In the genomic region with DNA sequence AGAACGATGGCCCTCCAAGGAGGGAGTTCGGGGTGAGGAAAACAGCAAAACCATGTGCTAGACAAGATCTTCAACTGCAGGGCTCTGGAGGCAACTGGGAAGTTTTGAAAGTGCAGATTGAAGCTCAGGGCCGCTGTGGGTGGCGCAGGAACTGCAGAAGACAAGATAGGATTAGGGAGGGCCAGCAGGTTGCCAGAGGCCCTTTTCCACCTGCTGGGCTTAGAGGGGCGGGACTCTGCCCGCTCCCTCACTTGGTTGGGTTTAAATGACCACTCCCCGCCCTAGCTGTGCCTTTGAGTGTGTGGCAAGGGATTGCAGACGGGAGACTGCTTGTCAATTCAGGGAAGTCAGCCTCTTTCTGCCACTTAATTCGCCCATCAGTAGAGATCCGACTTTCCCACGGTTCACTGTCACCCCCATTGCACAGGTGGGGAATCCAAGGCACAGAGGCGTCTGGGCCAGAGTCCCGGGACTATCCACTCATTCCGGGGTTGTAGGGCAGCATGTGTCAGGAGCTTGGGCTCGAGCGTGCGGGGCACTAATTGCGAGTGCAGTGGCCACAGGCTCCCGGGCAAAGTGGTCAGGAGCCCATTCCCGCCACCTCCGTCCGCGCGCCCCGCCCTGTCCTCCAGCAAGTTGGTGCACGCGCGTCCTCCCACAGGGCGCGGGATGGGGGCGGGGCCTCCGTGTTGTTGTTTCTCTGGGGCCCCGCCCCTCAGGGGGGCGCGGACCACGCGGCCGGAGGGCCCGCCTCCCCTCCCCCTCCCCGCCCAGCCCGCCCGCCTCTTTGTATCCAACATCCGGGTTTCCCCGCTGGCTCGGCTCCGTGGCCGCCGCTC, we compare ENCODE assay signal across 7 cellular contexts. TPM values are rescaled to one million over a fixed set of nuclear protein-coding genes. Genes with fewer than 3 reads are reported as not detected.
DNase-seq lines count a peak whose midpoint lies in the region; ATAC-seq, FAIRE-seq and TF ChIP-seq lines count a peak whose summit lies in the region.

A gene (plus strand): TSS at position 816 of the 839 bp plus-strand sequence. CDS start 433 bp downstream, outside the sequence.

- H3K4me3 ChIP-seq in HepG2 (replicated peaks in 1 of 3; ENCODE audit: insufficient read depth in 1 of 3, low read depth in 2 of 3, low read length in 3 of 3) = peak within 1 kb of the TSS; percentile 55 to 79 (median 64)

- FAIRE-seq in HepG2 (lab: Jason Lieb, UNC) = no peak

- no peaks in the 10 kb centered on the region; a peak in 1 of 5 replicates for H3K36me3 ChIP-seq in HepG2 (replicated peaks in 1 of 2; ENCODE audit: control insufficient read depth in 1 of 2, insufficient read depth in 2 of 2, low read length in 2 of 2)

- no peaks in the 10 kb centered on the region for H3K27me3 ChIP-seq in HepG2 (ENCODE audit: control insufficient read depth in 1 of 2, insufficient read depth in 2 of 2, low read length in 2 of 2)

- POLR2A ChIA-PET in HepG2 (lab: Yijun Ruan, JAX) = interaction anchor here (0.6 to 1.4 kb wide), 3 partner anchors 71 to 288 kb away, joined by 3 to 5 read pairs (median 4); a partner anchor contains a TSS

- peak within 1 kb of the TSS; percentile 97 for H3K4me2 ChIP-seq in HepG2 (ENCODE audit: low read depth, low read length)

- peaks cover 38% of the 10 kb centered on the region for H3K79me2 ChIP-seq in HepG2 (ENCODE audit: insufficient read depth, low read length)

- CTCF ChIA-PET in HepG2 (lab: Yijun Ruan, JAX; ENCODE audit: low intra/inter-chr PET ratio, low total read pairs) = no interaction called here

- H3K4me1 ChIP-seq in HepG2 (ENCODE audit: insufficient read depth, low read length) = peaks cover 30% of the 10 kb centered on the region

- DNase-seq in NCI-H524 treated with DMSO at 0.1 percent for 48 hours (lab: John Stamatoyannopoulos, UW) (peak; percentile 5), dermis blood vessel endothelial cell (peak; percentile 79), HepG2 (ENCODE audit: low spot score) (peak; percentile 65)
- DNase-seq in activated CD4-positive, alpha-beta T cell treated with anti-CD3 and anti-CD28 coated beads, Interleukin-2, amount 50 U/mL, for 4 hours = peak; percentile 58 to 61
- peak; percentile 66 for DNase-seq in stimulated activated CD4-positive, alpha-beta T cell treated with anti-CD3 and anti-CD28 coated beads, Interleukin-2, amount 100 ng/mL, for 4 hours (ENCODE audit: low read depth)

- H4K20me1 ChIP-seq in HepG2 (ENCODE audit: insufficient read depth, low read length) = peaks cover 23% of the 10 kb centered on the region

- TF ChIP-seq POLR2A in HepG2 (IDR thresholded peaks at IDR 0.05; ENCODE audit: insufficient read depth in 1 of 2, low read depth in 2 of 2, low read length in 2 of 2) = no peak; a peak in 2 of 4 replicates

- no peak within 1 kb of the TSS for H2AFZ ChIP-seq in HepG2 (ENCODE audit: low read length)

- TF ChIP-seq EP300 in HepG2 (IDR thresholded peaks at IDR 0.05; ENCODE audit: low read depth in 2 of 2, low read length in 2 of 2) = no peak
- TF ChIP-seq EP300 in HepG2 (CRISPR knock-in tag; IDR thresholded peaks at IDR 0.05; ENCODE audit: borderline replicate concordance) = no peak

- intact Hi-C loops in HepG2 (cut with micrococcal nuclease; ENCODE audit: unreplicated experiment) = no loop called here

- peak within 1 kb of the TSS; percentile 86 for H3K27ac ChIP-seq in HepG2 (ENCODE audit: extremely low read length, insufficient read depth, low read length)

- ATAC-seq in GM18873 (IDR thresholded peaks at IDR 0.05; ENCODE audit: low FRiP score, unreplicated experiment) = peak; percentile 43
- peak; percentile 47 for ATAC-seq in HG03280 (IDR thresholded peaks at IDR 0.05; ENCODE audit: unreplicated experiment)
- ATAC-seq in HepG2 = peak; percentile 48

- H3K9me3 ChIP-seq in HepG2 (ENCODE audit: low read length) = no peaks in the 10 kb centered on the region

- in situ Hi-C loops in HepG2 (cut with HindIII; ENCODE audit: extremely low pct_ligation_motif_present, low pct_unique_long_range_greater_than_20kb) = loop anchor here (25.0 kb wide), 1 partner anchor 316 kb away; a partner anchor contains a TSS

- TSS peak; percentile 43 for BruUV-seq in HepG2 (replicated peaks; lab: Mats Ljungman, UMichigan)

- H3K9ac ChIP-seq in HepG2 (ENCODE audit: insufficient read depth, low read depth, low read length) = peak within 1 kb of the TSS; percentile 94

- TF ChIP-seq RAD21 in HepG2 (CRISPR knock-in tag; IDR thresholded peaks at IDR 0.05) = no peak

- TF ChIP-seq CTCF in HepG2 (CRISPR knock-in tag; IDR thresholded peaks at IDR 0.05) = no peak

- 34% methylated on average over 15 of the region's 48 CpGs for WGBS in HepG2 (ENCODE audit: low lambda C conversion rate)

TF ChIP-seq in HepG2, 621 proteins besides CTCF, POLR2A, EP300 and RAD21 (continues in another document):
- no peak for TF ChIP-seq ZFP36L1 (CRISPR knock-in tag; IDR thresholded peaks at IDR 0.05)
- TF ChIP-seq, protein P1, sequence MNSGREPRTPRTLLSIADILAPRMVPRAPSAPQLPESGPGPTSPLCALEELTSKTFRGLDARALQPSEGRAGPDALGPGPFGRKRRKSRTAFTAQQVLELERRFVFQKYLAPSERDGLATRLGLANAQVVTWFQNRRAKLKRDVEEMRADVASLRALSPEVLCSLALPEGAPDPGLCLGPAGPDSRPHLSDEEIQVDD (CRISPR knock-in tag; IDR thresholded peaks at IDR 0.05; ENCODE audit: borderline replicate concordance) = no peak
- no peak for TF ChIP-seq HMG20B (CRISPR knock-in tag; conservative IDR thresholded peaks at IDR 0.05)
- TF ChIP-seq KAT8 (CRISPR knock-in tag; IDR thresholded peaks at IDR 0.05) = no peak
- TF ChIP-seq, protein P2, sequence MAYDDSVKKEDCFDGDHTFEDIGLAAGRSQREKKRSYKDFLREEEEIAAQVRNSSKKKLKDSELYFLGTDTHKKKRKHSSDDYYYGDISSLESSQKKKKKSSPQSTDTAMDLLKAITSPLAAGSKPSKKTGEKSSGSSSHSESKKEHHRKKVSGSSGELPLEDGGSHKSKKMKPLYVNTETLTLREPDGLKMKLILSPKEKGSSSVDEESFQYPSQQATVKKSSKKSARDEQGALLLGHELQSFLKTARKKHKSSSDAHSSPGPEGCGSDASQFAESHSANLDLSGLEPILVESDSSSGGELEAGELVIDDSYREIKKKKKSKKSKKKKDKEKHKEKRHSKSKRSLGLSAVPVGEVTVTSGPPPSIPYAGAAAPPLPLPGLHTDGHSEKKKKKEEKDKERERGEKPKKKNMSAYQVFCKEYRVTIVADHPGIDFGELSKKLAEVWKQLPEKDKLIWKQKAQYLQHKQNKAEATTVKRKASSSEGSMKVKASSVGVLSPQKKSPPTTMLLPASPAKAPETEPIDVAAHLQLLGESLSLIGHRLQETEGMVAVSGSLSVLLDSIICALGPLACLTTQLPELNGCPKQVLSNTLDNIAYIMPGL (CRISPR knock-in tag; IDR thresholded peaks at IDR 0.05; ENCODE audit: borderline replicate concordance in 1 of 2, low read depth in 1 of 2) = peak in 1 of 2 experiments; percentile 21; a peak in 1 of 4 replicates
- TF ChIP-seq ZSCAN30 (CRISPR knock-in tag; IDR thresholded peaks at IDR 0.05) = no peak
- TF ChIP-seq ZC3H13 (CRISPR knock-in tag; IDR thresholded peaks at IDR 0.05) = peak; percentile 73; the same call in 1 of the 2 replicates
- TF ChIP-seq, protein P3, sequence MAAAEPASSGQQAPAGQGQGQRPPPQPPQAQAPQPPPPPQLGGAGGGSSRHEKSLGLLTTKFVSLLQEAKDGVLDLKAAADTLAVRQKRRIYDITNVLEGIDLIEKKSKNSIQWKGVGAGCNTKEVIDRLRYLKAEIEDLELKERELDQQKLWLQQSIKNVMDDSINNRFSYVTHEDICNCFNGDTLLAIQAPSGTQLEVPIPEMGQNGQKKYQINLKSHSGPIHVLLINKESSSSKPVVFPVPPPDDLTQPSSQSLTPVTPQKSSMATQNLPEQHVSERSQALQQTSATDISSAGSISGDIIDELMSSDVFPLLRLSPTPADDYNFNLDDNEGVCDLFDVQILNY (CRISPR knock-in tag; conservative IDR thresholded peaks at IDR 0.05) = peak; percentile 49; the same call in 1 of the 2 replicates
- no peak for TF ChIP-seq ZNF136 (CRISPR knock-in tag; IDR thresholded peaks at IDR 0.05; ENCODE audit: low read depth)
- no peak for TF ChIP-seq ZNF577 (CRISPR knock-in tag; IDR thresholded peaks at IDR 0.05; ENCODE audit: borderline replicate concordance, low read depth)
- no peak for TF ChIP-seq ZSCAN9 (CRISPR knock-in tag; IDR thresholded peaks at IDR 0.05; ENCODE audit: borderline replicate concordance)
- TF ChIP-seq NFE2L1 (CRISPR knock-in tag; IDR thresholded peaks at IDR 0.05; ENCODE audit: borderline replicate concordance) = no peak
- no peak for TF ChIP-seq ZNF891 (CRISPR knock-in tag; IDR thresholded peaks at IDR 0.05)

RNA-seq across cellular contexts. Expression of the gene that starts here (rescaled TPM):
- total RNA-seq in dermis blood vessel endothelial cell (4.2 and 7.3 TPM in 2 replicates), HepG2 (2016; rRNA removed; fragmentation: Illumina TruSeq; extraction: Trizol) (10.0 and 11.3 TPM in 2 replicates)
- 1.9 and 2.3 TPM in 2 replicates for total RNA-seq in HepG2 (2016; cell fraction: cytosol; rRNA removed; fragmentation: Illumina TruSeq; extraction: Trizol; ENCODE audit: low read depth)
- 9.6 and 10.5 TPM in 2 replicates for total RNA-seq in HepG2 (2016; cell fraction: insoluble cytoplasmic fraction; rRNA removed; fragmentation: Illumina TruSeq; extraction: Trizol)
- total RNA-seq in HepG2 (2016; cell fraction: membrane; rRNA removed; fragmentation: Illumina TruSeq; extraction: Trizol) = 6.0 TPM in 2 replicates
- 11.7 and 13.1 TPM in 2 replicates for total RNA-seq in HepG2 (2016; cell fraction: nucleus; rRNA removed; fragmentation: Illumina TruSeq; extraction: Trizol)
- 12.0 and 12.7 TPM in 2 replicates for polyA plus RNA-seq in HepG2 (2011; rRNA removed)
- 9.0 and 9.9 TPM in 2 replicates for polyA plus RNA-seq in HepG2 (2011; cell fraction: cytosol; rRNA removed)
- 15.0 and 15.2 TPM in 2 replicates for polyA plus RNA-seq in HepG2 (2011; cell fraction: nucleus; rRNA removed)
- polyA plus RNA-seq in HepG2 (2012) = 9.9 and 12.0 TPM in 2 replicates
- polyA plus RNA-seq in HepG2 (2016; cell fraction: cytosol; fragmentation: Illumina TruSeq; extraction: Trizol; ENCODE audit: low read depth) = 2.7 and 2.9 TPM in 2 replicates
- polyA plus RNA-seq in HepG2 (2016; cell fraction: insoluble cytoplasmic fraction; fragmentation: Illumina TruSeq; extraction: Trizol; ENCODE audit: low read depth) = 5.1 and 5.5 TPM in 2 replicates
- 3.4 and 4.2 TPM in 2 replicates for polyA plus RNA-seq in HepG2 (2016; cell fraction: membrane; fragmentation: Illumina TruSeq; extraction: Trizol; ENCODE audit: low read depth)
- 8.4 and 8.5 TPM in 2 replicates for polyA plus RNA-seq in HepG2 (2016; cell fraction: nucleus; fragmentation: Illumina TruSeq; extraction: Trizol; ENCODE audit: insufficient read depth, low read depth)
- 23.0 and 122 TPM in 2 replicates for polyA minus RNA-seq in HepG2 (2011; rRNA and poly(A)+ RNA removed; ENCODE audit: low replicate concordance)
- polyA minus RNA-seq in HepG2 (2011; cell fraction: cytosol; rRNA and poly(A)+ RNA removed) = 32.7 and 38.7 TPM in 2 replicates
- 27.8 and 34.2 TPM in 2 replicates for polyA minus RNA-seq in HepG2 (2011; cell fraction: nucleus; rRNA and poly(A)+ RNA removed)

Comparison
In these comparisons a context has a peak if more than half of its experiments do, and no peak if none do; other contexts are left out.
1. Peak in every context shown above with its lines: DNase-seq, ATAC-seq, H3K4me3 ChIP-seq and H3K27ac ChIP-seq.
2. DNase-seq: peak in every context shown above with its lines; median percentile 79 in dermis blood vessel endothelial cell; 66 in stimulated activated CD4-positive, alpha-beta T cell treated with anti-CD3 and anti-CD28 coated beads, Interleukin-2, amount 100 ng/mL, for 4 hours; 65 in HepG2; 60 in activated CD4-positive, alpha-beta T cell treated with anti-CD3 and anti-CD28 coated beads, Interleukin-2, amount 50 U/mL, for 4 hours; 5 in NCI-H524 treated with DMSO at 0.1 percent for 48 hours.